In the genomic region with DNA sequence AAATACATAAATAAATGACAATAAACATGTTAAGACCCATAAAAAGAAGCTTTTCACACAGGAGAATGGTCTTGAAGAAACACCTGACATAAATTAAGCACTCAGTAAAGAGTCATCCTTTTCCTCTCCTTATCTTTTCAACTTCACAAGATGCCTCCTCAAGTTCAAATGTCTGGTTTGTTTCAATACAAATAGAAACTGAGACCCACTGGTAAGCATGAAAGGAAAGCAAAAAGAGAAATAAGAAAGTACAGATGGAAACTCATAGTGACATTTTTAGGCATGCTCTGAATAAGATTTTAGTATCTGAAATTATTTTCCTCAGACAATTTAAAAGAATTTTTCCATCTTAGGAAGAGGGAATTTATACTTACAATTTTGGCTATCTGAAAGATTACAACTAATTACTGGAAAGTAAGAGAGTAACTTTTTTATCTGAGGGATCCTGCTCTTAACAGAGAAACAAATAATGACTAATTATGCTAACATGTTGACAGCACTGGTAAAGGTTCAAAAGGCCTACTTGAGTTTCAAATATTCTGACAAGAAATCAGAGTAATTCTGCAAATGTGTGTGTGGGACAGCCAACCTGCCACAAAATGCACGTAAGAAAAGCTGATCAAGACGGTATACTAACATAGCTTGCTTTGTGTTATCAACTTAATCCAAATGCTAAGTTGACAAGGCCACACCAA, we compare ENCODE assay signal across 22 cellular contexts.
A peak's percentile ranks its signal among the peaks of the same experiment; 100 is the strongest.
DNase-seq lines count a peak whose midpoint lies in the region; ATAC-seq lines count a peak whose summit lies in the region.
"Had no signal": no experiment of that assay in that cellular context is flagged by ENCODE, and none has a peak within 500 bp of the region (broad histone marks: within the 10 kb centered on the region; RNA-seq: fewer than 3 reads in every experiment).

No MANE protein-coding gene starts in this region.

- H3K79me2 ChIP-seq in Karpas-422 (ENCODE audit: low read length): no peaks in the 10 kb centered on the region

- H3K9me2 ChIP-seq in Karpas-422 (replicated peaks; ENCODE audit: insufficient read depth, low read length): 0 out of 2 replicates have a peak, but pooled peaks cover 5% of the 10 kb centered on the region

- ATAC-seq in GM18498 (IDR thresholded peaks at IDR 0.05; ENCODE audit: unreplicated experiment): peak; percentile 80
- ATAC-seq in GM19351 (IDR thresholded peaks at IDR 0.05; ENCODE audit: unreplicated experiment): peak; percentile 64
- peak; percentile 67 for ATAC-seq in HG02852 (IDR thresholded peaks at IDR 0.05; ENCODE audit: unreplicated experiment)
- ATAC-seq in HG03520 (IDR thresholded peaks at IDR 0.05; ENCODE audit: unreplicated experiment): peak; percentile 62
- no peak for ATAC-seq in GM18861 (IDR thresholded peaks at IDR 0.05; ENCODE audit: unreplicated experiment)
- no peak for ATAC-seq in HG02884 (IDR thresholded peaks at IDR 0.05; ENCODE audit: unreplicated experiment)

- DNase-seq in Karpas-422 (no peak), globus pallidus (ENCODE audit: low spot score) (no peak)
- DNase-seq: DMS 273 treated with DMSO at 0.1 percent for 48 hours; EL; H7; IMR-90; MV-4-11; NCI-H1436; NCI-H2029 treated with DMSO at 0.1 percent for 48 hours; NCI-H524; NK-92 treated with Interleukin-12 subunit alpha and Interleukin-12 subunit beta, amount 100 ng/mL, for 24 hours; OCI-M1; SW 1271 had no signal

- H2AFZ ChIP-seq in Karpas-422 (ENCODE audit: low read length): no peak overlapping the region

- H3K4me2 ChIP-seq in Karpas-422 (ENCODE audit: low read depth, low read length, poor library complexity, severe bottlenecking): no peak overlapping the region
- H3K4me2 ChIP-seq: BLaER1 treated with 17β-estradiol and CSF1 and Interleukin-3, amounts not matched to agents 10 nM and 100 nM had no signal

- no peaks in the 10 kb centered on the region for H3K9me3 ChIP-seq in Karpas-422 (ENCODE audit: low read length)
- H3K9me3 ChIP-seq: SJSA1 had no signal

- no peaks in the 10 kb centered on the region for H4K20me1 ChIP-seq in Karpas-422 (ENCODE audit: insufficient read depth, low read depth, low read length)
- H4K20me1 ChIP-seq: BLaER1 treated with 17β-estradiol and CSF1 and Interleukin-3, amounts not matched to agents 10 nM and 100 nM had no signal

- H3K36me3 ChIP-seq in Karpas-422 (ENCODE audit: insufficient read depth, low read length): no peaks in the 10 kb centered on the region
- H3K36me3 ChIP-seq: BLaER1 treated with 17β-estradiol and CSF1 and Interleukin-3, amounts not matched to agents 10 nM and 100 nM; SJSA1 had no signal

- no peak overlapping the region for H3K27ac ChIP-seq in Karpas-422 (ENCODE audit: low read length)
- H3K27ac ChIP-seq: BLaER1 treated with 17β-estradiol and CSF1 and Interleukin-3, amounts not matched to agents 10 nM and 100 nM; RWPE1; SJSA1 had no signal

- H3K4me1 ChIP-seq in Karpas-422 (ENCODE audit: low read length): no peaks in the 10 kb centered on the region
- H3K4me1 ChIP-seq: BLaER1 treated with 17β-estradiol and CSF1 and Interleukin-3, amounts not matched to agents 10 nM and 100 nM; SJSA1 had no signal

- no peaks in the 10 kb centered on the region for H3K27me3 ChIP-seq in Karpas-422 (ENCODE audit: low read length)
- H3K27me3 ChIP-seq: BLaER1 treated with 17β-estradiol and CSF1 and Interleukin-3, amounts not matched to agents 10 nM and 100 nM; SJSA1 had no signal

- H3K9ac ChIP-seq in Karpas-422 (ENCODE audit: low read length): no peak overlapping the region
- H3K9ac ChIP-seq: BLaER1 treated with 17β-estradiol and CSF1 and Interleukin-3, amounts not matched to agents 10 nM and 100 nM had no signal

- no peak overlapping the region for H3K4me3 ChIP-seq in Karpas-422 (ENCODE audit: low read length)
- H3K4me3 ChIP-seq: BLaER1 treated with 17β-estradiol and CSF1 and Interleukin-3, amounts not matched to agents 10 nM and 100 nM; SJSA1 had no signal

Comparison
In these comparisons a context has a peak if more than half of its experiments do, and no peak if none do; other contexts are left out.
1. ATAC-seq: peak in GM18498 (single experiment), GM19351 (single experiment), HG02852 (single experiment) and HG03520 (single experiment); none in GM18861 (single experiment) and HG02884 (single experiment).